ENCODE assay signal across 8 cellular contexts in genomic region chr12:101407438-101408345, GRCh38. TPM values are rescaled to one million over a fixed set of nuclear protein-coding genes. Genes with fewer than 3 reads are reported as not detected.
DNase-seq lines count a peak whose midpoint lies in the region; ATAC-seq and TF ChIP-seq lines count a peak whose summit lies in the region.

Gene ARL1, minus strand, starts transcription at chr12:101407772. Its CDS starts 127 bp downstream, at chr12:101407645.

- H3K27me3 Mint-ChIP-seq in activated T-helper 17 cell treated with anti-CD3 and anti-CD28 coated beads, Interleukin-2, amount 50 U/mL, for 72 hours = no peaks in the 10 kb centered on the region
- peaks cover 2 to 7% of the 10 kb centered on the region in 2 donors for H3K27me3 Mint-ChIP-seq in natural killer cell (ENCODE audit: low read depth in 2 of 2)

- POLR2A ChIA-PET in RWPE1 (lab: Yijun Ruan, JAX; ENCODE audit: low non-redundant PET) = interaction anchor here (0.6 to 0.9 kb wide), 2 partner anchors 14 to 386 kb away, joined by 4 to 5 read pairs; no protein-coding TSS in a partner anchor

- 1% methylated on average over 70 to 71 of the region's 71 CpGs for WGBS in GM23248 (ENCODE audit: low coverage in 1 of 2, low lambda C conversion rate in 2 of 2, missing lambda C conversion rate in 2 of 2), 2 experiments

- peak within 1 kb of the TSS; percentile 99 for H3K27ac Mint-ChIP-seq in activated T-helper 17 cell treated with anti-CD3 and anti-CD28 coated beads, Interleukin-2, amount 50 U/mL, for 72 hours
- peak within 1 kb of the TSS; percentile 93 to 95 for H3K27ac Mint-ChIP-seq in natural killer cell

- H3K4me1 ChIP-seq in GM23248 (ENCODE audit: insufficient read depth) = peaks cover 11% of the 10 kb centered on the region
- H3K4me1 ChIP-seq in Karpas-422 (ENCODE audit: low read length) = peaks cover 21% of the 10 kb centered on the region

- H3F3A ChIP-seq in GM23248 (ENCODE audit: insufficient read depth) = peaks cover 3% of the 10 kb centered on the region; the same call in 1 of the 2 replicates

- H3K4me3 ChIP-seq in GM23248 (peak within 1 kb of the TSS; percentile 89), Karpas-422 (ENCODE audit: low read length) (peak within 1 kb of the TSS; percentile 82), fibroblast of mammary gland (ENCODE audit: control insufficient read depth, low read depth, low read length) (peak within 1 kb of the TSS; percentile 93)

- H2AFZ ChIP-seq in GM23248 (peak within 1 kb of the TSS; percentile 90), Karpas-422 (ENCODE audit: low read length) (peak within 1 kb of the TSS; percentile 93)

- H3K36me3 Mint-ChIP-seq in activated T-helper 17 cell treated with anti-CD3 and anti-CD28 coated beads, Interleukin-2, amount 50 U/mL, for 72 hours (ENCODE audit: low read depth) = peaks cover 12% of the 10 kb centered on the region
- H3K36me3 Mint-ChIP-seq in natural killer cell = no peaks in the 10 kb centered on the region

- no peaks in the 10 kb centered on the region for H3K27me3 ChIP-seq in GM23248 (replicated peaks; ENCODE audit: insufficient read depth)
- H3K27me3 ChIP-seq in Karpas-422 (ENCODE audit: low read length) = no peaks in the 10 kb centered on the region

- H4K20me1 ChIP-seq in GM23248 (ENCODE audit: insufficient read depth) = no peaks in the 10 kb centered on the region
- H4K20me1 ChIP-seq in Karpas-422 (ENCODE audit: insufficient read depth, low read depth, low read length) = no peaks in the 10 kb centered on the region

- H3K4me1 Mint-ChIP-seq in activated T-helper 17 cell treated with anti-CD3 and anti-CD28 coated beads, Interleukin-2, amount 50 U/mL, for 72 hours = peaks cover 10% of the 10 kb centered on the region
- H3K4me1 Mint-ChIP-seq in natural killer cell = peaks cover 25 to 32% of the 10 kb centered on the region in 2 donors

- H3K9me3 ChIP-seq in GM23248 (ENCODE audit: low read depth) (no peaks in the 10 kb centered on the region), Karpas-422 (ENCODE audit: low read length) (no peaks in the 10 kb centered on the region)

- intact Hi-C loops in natural killer cell (cut with micrococcal nuclease) = loop anchor here (5.0 kb wide), 1 partner anchor 425 kb away; the partner anchor contains the start of gene GNPTAB

- CTCF ChIA-PET in RWPE1 (lab: Yijun Ruan, JAX) = no interaction called here

- H3K27ac ChIP-seq in GM23248 (peak within 1 kb of the TSS; percentile 96), Karpas-422 (ENCODE audit: low read length) (peak within 1 kb of the TSS; percentile 26; the same call in 1 of the 2 replicates), RWPE1 (peak within 1 kb of the TSS; percentile 93)

- H3K9me2 ChIP-seq in GM23248 (ENCODE audit: insufficient read depth) (no peaks in the 10 kb centered on the region), Karpas-422 (replicated peaks; ENCODE audit: insufficient read depth, low read length) (no peaks in the 10 kb centered on the region)

- H3K9ac ChIP-seq in GM23248 (peak within 1 kb of the TSS; percentile 98), Karpas-422 (ENCODE audit: low read length) (peak within 1 kb of the TSS; percentile 92)

- TF ChIP-seq CTCF in RWPE1 (conservative IDR thresholded peaks at IDR 0.05; ENCODE audit: low read depth) (no peak), fibroblast of mammary gland (conservative IDR thresholded peaks at IDR 0.05; ENCODE audit: control insufficient read depth, insufficient read depth, low read depth, low read length) (no peak), natural killer cell (IDR thresholded peaks at IDR 0.05) (no peak)

- H3K9me3 Mint-ChIP-seq in activated T-helper 17 cell treated with anti-CD3 and anti-CD28 coated beads, Interleukin-2, amount 50 U/mL, for 72 hours = no peaks in the 10 kb centered on the region
- no peaks in the 10 kb centered on the region for H3K9me3 Mint-ChIP-seq in natural killer cell

- in situ Hi-C loops in GM23248 (cut with MboI) = no loop called here

- peak; percentile 82 for ATAC-seq in activated T-helper 17 cell treated with anti-CD3 and anti-CD28 coated beads, Interleukin-2, amount 50 U/mL, for 72 hours (replicated peaks)
- peak; percentile 86 to 89 (median 87) for ATAC-seq in natural killer cell

- H3K4me2 ChIP-seq in GM23248 (ENCODE audit: unreplicated experiment) (peak within 1 kb of the TSS; percentile 93), Karpas-422 (ENCODE audit: low read depth, low read length, poor library complexity, severe bottlenecking) (peak within 1 kb of the TSS; percentile 99)

- H3K79me2 ChIP-seq in GM23248 (ENCODE audit: insufficient read depth) (peaks cover 54% of the 10 kb centered on the region), Karpas-422 (ENCODE audit: low read length) (peaks cover 49% of the 10 kb centered on the region)

- peak within 1 kb of the TSS; percentile 99 for H3K4me3 Mint-ChIP-seq in activated T-helper 17 cell treated with anti-CD3 and anti-CD28 coated beads, Interleukin-2, amount 50 U/mL, for 72 hours
- H3K4me3 Mint-ChIP-seq in natural killer cell = peak within 1 kb of the TSS; percentile 98

- H3K36me3 ChIP-seq in GM23248 (ENCODE audit: low read depth) (no peaks in the 10 kb centered on the region), Karpas-422 (ENCODE audit: insufficient read depth, low read length) (peaks cover under 1% of the 10 kb centered on the region)

- DNase-seq in EH (ENCODE audit: low read depth) (peak; percentile 87), GM23248 (peak; percentile 97), Karpas-422 (peak; percentile 93), RWPE1 (ENCODE audit: low spot score) (peak; percentile 81), fibroblast of mammary gland (ENCODE audit: low read depth) (peak; percentile 88), natural killer cell (peak; percentile 73)
- DNase-seq in stimulated activated naive CD4-positive, alpha-beta T cell (lab: John Stamatoyannopoulos, UW) = peak; percentile 32 to 73 (median 59)

RNA-seq across cellular contexts. Expression of gene ARL1, which starts in this region (rescaled TPM):
- total RNA-seq in GM23248 (2014; rRNA removed; shearing (Covaris generic)) = 80.2 and 92.6 TPM in 2 replicates
- 140 and 150 TPM in 2 replicates for polyA plus RNA-seq in GM23248 (2016; fragmentation: Nextera tagmentation; extraction: Ambion mirVana)
- total RNA-seq in Karpas-422 (2014; rRNA removed; shearing (Covaris generic); ENCODE audit: low replicate concordance) = 41.2 and 52.0 TPM in 2 replicates
- 10 to 100 TPM; 40.3 to 46.4 TPM for total RNA-seq in activated T-helper 17 cell treated with anti-CD3 and anti-CD28 coated beads, Interleukin-2, amount 50 U/mL, for 72 hours
- 10 to 100 TPM; 32.0 to 32.6 (median 32.2) TPM for total RNA-seq in natural killer cell

Comparison
In these comparisons a context has a peak if more than half of its experiments do, and no peak if none do; other contexts are left out.
1. Peak in every context shown above with its lines: DNase-seq, ATAC-seq, H3K4me3 ChIP-seq and H3K27ac ChIP-seq.
2. H3K27ac ChIP-seq: peak in every context shown above with its lines; median percentile 96 in GM23248; 93 in RWPE1; 26 in Karpas-422.